Comparison of ENCODE assay signal across 10 cellular contexts in the genomic region with DNA sequence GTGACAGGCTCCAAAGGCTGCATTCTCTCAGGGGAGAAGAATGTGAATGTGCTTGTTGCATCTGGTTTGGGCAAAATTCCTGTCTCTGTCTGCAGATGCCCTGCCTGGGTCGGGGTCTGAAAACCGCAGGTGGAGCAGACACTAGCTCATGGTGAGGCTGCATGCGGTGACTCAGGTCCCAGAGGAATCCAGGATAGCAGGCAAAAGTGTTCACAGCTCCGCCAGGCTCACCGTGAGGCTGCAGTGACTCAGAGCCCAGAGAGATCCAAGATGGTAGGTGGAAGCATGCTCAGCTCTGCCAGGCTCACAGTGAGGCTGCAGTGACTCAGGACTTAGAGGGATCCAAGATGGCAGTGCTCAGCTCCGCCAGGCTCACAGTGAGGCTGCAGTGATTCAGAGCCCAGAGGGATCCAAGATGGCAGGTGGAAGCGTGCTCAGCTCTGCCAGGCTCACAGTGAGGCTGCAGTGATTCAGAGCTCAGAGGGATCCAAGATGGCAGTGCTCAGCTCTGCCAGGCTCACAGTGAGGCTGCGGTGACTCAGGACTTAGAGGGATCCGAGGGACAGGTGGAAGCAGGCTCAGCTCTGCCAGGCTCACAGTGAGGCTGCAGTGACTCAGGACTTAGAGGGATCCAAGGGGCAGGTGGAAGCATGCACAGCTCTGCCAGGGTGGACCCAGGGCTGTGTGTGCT.
DNase-seq lines count a peak whose midpoint lies in the region; ATAC-seq lines count a peak whose summit lies in the region.
"Had no signal": no experiment of that assay in that cellular context is flagged by ENCODE, and none has a peak within 500 bp of the region (broad histone marks: within the 10 kb centered on the region; RNA-seq: fewer than 3 reads in every experiment).

No MANE protein-coding gene starts in this region.

- H3K9me3 ChIP-seq in adipocyte (ENCODE audit: control insufficient read depth, low read length): peaks cover 12% of the 10 kb centered on the region

- H3K4me1 ChIP-seq in adipocyte (ENCODE audit: control insufficient read depth, insufficient read depth, low read length): peaks cover 26% of the 10 kb centered on the region

- H3K27me3 ChIP-seq in adipocyte (replicated peaks; ENCODE audit: control insufficient read depth, insufficient read depth, low read length): no peaks in the 10 kb centered on the region

- H3K4me3 ChIP-seq in adipocyte (ENCODE audit: low read length): no peak overlapping the region
- H3K4me3 ChIP-seq: GM12878 had no signal

- DNase-seq in DMS 273 (lab: John Stamatoyannopoulos, UW; ENCODE audit: unreplicated experiment): peak; percentile 25
- DNase-seq in DMS 273 treated with DMSO at 0.1 percent for 48 hours (lab: John Stamatoyannopoulos, UW): no peak
- DNase-seq in adipocyte (ENCODE audit: low read depth): peak; percentile 76
- peak; percentile 100 for DNase-seq in glomerular visceral epithelial cell (ENCODE audit: extremely low spot score)
- DNase-seq in midbrain (lab: John Stamatoyannopoulos, UW): no peak
- no peak for DNase-seq in NCI-H510A treated with DMSO at 0.1 percent for 48 hours (lab: John Stamatoyannopoulos, UW)
- DNase-seq: NCI-H2081 had no signal

- no peak overlapping the region for H3K9ac ChIP-seq in adipocyte (ENCODE audit: low read length)

- ATAC-seq in HG02763 (IDR thresholded peaks at IDR 0.05; ENCODE audit: unreplicated experiment) (no peak), HG03520 (IDR thresholded peaks at IDR 0.05; ENCODE audit: unreplicated experiment) (no peak)
- ATAC-seq: GM12878 had no signal

- no peaks in the 10 kb centered on the region for H3K36me3 ChIP-seq in adipocyte (ENCODE audit: control insufficient read depth, insufficient read depth, low read length, severe bottlenecking)

Comparison
In these comparisons a context has a peak if more than half of its experiments do, and no peak if none do; other contexts are left out.
1. DNase-seq: peak in DMS 273 (single experiment), adipocyte (single experiment) and glomerular visceral epithelial cell (single experiment); none in DMS 273 treated with DMSO at 0.1 percent for 48 hours (single experiment), midbrain (single experiment) and NCI-H510A treated with DMSO at 0.1 percent for 48 hours (single experiment).